23 cellular contexts compared by ENCODE assay signal in genomic region chr12:16675438-16675837, GRCh38.
"Had no signal": no experiment of that assay in that cellular context is flagged by ENCODE, and none has a peak within 500 bp of the region (broad histone marks: within the 10 kb centered on the region; RNA-seq: fewer than 3 reads in every experiment).

No MANE protein-coding gene starts in this region.

- DNase-seq: activated CD4-positive, alpha-beta memory T cell treated with anti-CD3 and anti-CD28 coated beads, Interleukin-2, amount 10 ng/mL, durations not matched to agents 7 days and 5 days; activated CD4-positive, alpha-beta T cell treated with anti-CD3 and anti-CD28 coated beads, Interleukin-2, amount 10 ng/mL, durations not matched to agents 24 days and 14 days; activated CD4-positive, CD25-positive, alpha-beta regulatory T cell treated with anti-CD3 and anti-CD28 coated beads, Interleukin-2, amount 50 U/mL, for 72 hours; activated CD8-positive, alpha-beta memory T cell treated with anti-CD3 and anti-CD28 coated beads, Interleukin-2, amount 50 U/mL, for 48 hours; activated gamma-delta T cell treated with Interleukin-2 at 50 U/mL for 16 hours; activated naive CD4-positive, alpha-beta T cell treated with anti-CD3 and anti-CD28 coated beads, Interleukin-2, amount 50 U/mL, for 16 hours; activated T-cell treated with anti-CD3 and anti-CD28 coated beads, Interleukin-2, amount 50 U/mL, for 4 hours; amniotic stem cell; brain microvascular endothelial cell; foreskin fibroblast; heart right ventricle; midbrain; naive thymus-derived CD4-positive, alpha-beta T cell; nucleus accumbens; stimulated activated CD4-positive, alpha-beta T cell treated with anti-CD3 and anti-CD28 coated beads, Interleukin-15, amount 100 ng/mL, for 24 hours; stimulated activated CD4-positive, alpha-beta T cell treated with anti-CD3 and anti-CD28 coated beads, Interleukin-2, amount 100 ng/mL, for 24 hours; stimulated activated naive B cell treated with anti-CD40 and anti-IgM and Interleukin-4, amounts not matched to agents 10 μg/mL and 1 μg/mL and 100 μg/mL, for 72 hours; stomach; thyroid gland; upper lobe of left lung; WERI-Rb-1 had no signal

- ATAC-seq: activated T-cell treated with anti-CD3 and anti-CD28 coated beads, Interleukin-2, amount 50 U/mL, for 4 hours; activated T-helper 17 cell treated with anti-CD3 and anti-CD28 coated beads, Interleukin-2, amount 50 U/mL, for 72 hours; esophagus mucosa; heart right ventricle; naive thymus-derived CD4-positive, alpha-beta T cell; stimulated activated naive B cell treated with anti-CD40 and anti-IgM and Interleukin-4, amounts not matched to agents 10 μg/mL and 1 μg/mL and 100 μg/mL, for 72 hours had no signal
